Comparison of ENCODE assay signal across 32 cellular contexts in genomic region chr18:45498270-45498625, GRCh38.
"Had no signal": no experiment of that assay in that cellular context is flagged by ENCODE, and none has a peak within 500 bp of the region (broad histone marks: within the 10 kb centered on the region; RNA-seq: fewer than 3 reads in every experiment).

No MANE protein-coding gene starts in this region.

- DNase-seq: activated effector memory CD4-positive, alpha-beta T cell treated with anti-CD3 and anti-CD28 coated beads, Interleukin-2, amount 50 U/mL, for 16 hours; activated effector memory CD4-positive, alpha-beta T cell treated with Interleukin-2 at 50 U/mL for 16 hours; activated gamma-delta T cell; activated gamma-delta T cell treated with Interleukin-2 at 50 U/mL for 16 hours; activated naive CD4-positive, alpha-beta T cell; activated naive CD4-positive, alpha-beta T cell treated with anti-CD3 and anti-CD28 coated beads for 36 hours; activated naive CD4-positive, alpha-beta T cell treated with anti-CD3 and anti-CD28 coated beads, Interleukin-2, amount 10 ng/mL, durations not matched to agents 7 days and 5 days; activated naive CD4-positive, alpha-beta T cell treated with anti-CD3 and anti-CD28 coated beads, Interleukin-2, amount 50 U/mL, for 16 hours; activated naive CD4-positive, alpha-beta T cell treated with Interleukin-2 at 50 U/mL for 16 hours; activated naive CD8-positive, alpha-beta T cell treated with anti-CD3 and anti-CD28 coated beads for 36 hours; activated naive CD8-positive, alpha-beta T cell treated with anti-CD3 and anti-CD28 coated beads, Interleukin-2, amount 10 ng/mL, durations not matched to agents 7 days and 5 days; activated naive CD8-positive, alpha-beta T cell treated with anti-CD3 and anti-CD28 coated beads, Interleukin-2, amount 50 U/mL, for 24 hours; activated T-cell treated with anti-CD3 and anti-CD28 coated beads, Interleukin-2, amount 50 U/mL, for 1 hour; activated T-cell treated with anti-CD3 and anti-CD28 coated beads, Interleukin-2, amount 50 U/mL, for 24 hours; activated T-cell treated with anti-CD3 and anti-CD28 coated beads, Interleukin-2, amount 50 U/mL, for 4 hours; activated T-cell treated with anti-CD3 and anti-CD28 coated beads, Interleukin-2, amount 50 U/mL, for 48 hours; activated T-cell treated with anti-CD3 and anti-CD28 coated beads, Interleukin-2, amount 50 U/mL, for 72 hours; adrenal gland; amniotic stem cell; amygdala; anterior cingulate cortex; aorta; body of pancreas; brain microvascular endothelial cell; caudate nucleus; central memory CD4-positive, alpha-beta T cell; cerebellar nuclear complex had no signal

- H3K27ac ChIP-seq: adrenal gland, ascending aorta, body of pancreas, brain microvascular endothelial cell, breast epithelium, cardiac muscle cell had no signal

- H3K4me1 ChIP-seq: adrenal gland, body of pancreas, breast epithelium had no signal

- H3K27me3 ChIP-seq: adrenal gland, ascending aorta, body of pancreas, brain microvascular endothelial cell, breast epithelium, cardiac muscle cell had no signal

- H3K36me3 ChIP-seq: adrenal gland, ascending aorta, brain microvascular endothelial cell, breast epithelium, cardiac muscle cell had no signal

- H3K4me3 ChIP-seq: adrenal gland, ascending aorta, body of pancreas, breast epithelium, cardiac muscle cell had no signal

- ATAC-seq: activated naive CD4-positive, alpha-beta T cell treated with anti-CD3 and anti-CD28 coated beads, Interleukin-2, amount 50 U/mL, for 72 hours; activated naive CD8-positive, alpha-beta T cell treated with anti-CD3 and anti-CD28 coated beads, Interleukin-2, amount 50 U/mL, for 24 hours; activated T-cell treated with anti-CD3 and anti-CD28 coated beads, Interleukin-2, amount 50 U/mL, for 4 hours; activated T-cell treated with anti-CD3 and anti-CD28 coated beads, Interleukin-2, amount 50 U/mL, for 72 hours; activated T-helper 17 cell treated with anti-CD3 and anti-CD28 coated beads, Interleukin-2, amount 50 U/mL, for 72 hours; body of pancreas had no signal

- H3K9me3 ChIP-seq: adrenal gland, ascending aorta, body of pancreas, breast epithelium had no signal
